ENCODE assay signal across 12 cellular contexts in the genomic region with DNA sequence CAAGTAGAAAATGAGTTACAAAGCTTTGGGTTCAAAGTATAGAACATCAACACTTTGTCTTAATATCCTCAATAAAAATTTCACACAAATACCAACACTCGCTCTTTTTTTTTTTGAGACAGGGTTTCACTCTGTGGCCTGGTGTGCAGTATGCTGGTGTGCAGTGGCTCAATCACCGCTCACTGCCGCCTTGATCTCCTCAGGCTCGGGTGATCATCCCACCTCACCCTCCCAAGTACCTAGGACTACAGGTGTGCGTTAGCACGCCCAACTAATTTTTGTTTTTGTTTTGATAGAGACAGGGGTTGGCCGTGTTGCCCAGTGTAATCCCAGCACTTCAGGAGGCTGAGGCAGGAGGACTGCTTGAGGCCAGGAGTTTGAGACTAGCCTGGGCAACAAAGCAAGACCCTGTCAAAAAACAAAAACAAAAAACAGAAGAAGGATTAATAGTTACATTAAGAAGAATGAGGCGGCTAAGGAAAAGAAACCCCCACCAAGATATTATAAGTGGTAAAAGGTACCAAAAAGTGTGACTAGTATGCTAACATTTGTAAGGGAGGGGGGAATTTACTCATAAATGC. TPM values are rescaled to one million over a fixed set of nuclear protein-coding genes. Genes with fewer than 3 reads are reported as not detected.
DNase-seq lines count a peak whose midpoint lies in the region; ATAC-seq and TF ChIP-seq lines count a peak whose summit lies in the region.
"Had no signal": no experiment of that assay in that cellular context is flagged by ENCODE, and none has a peak within 500 bp of the region (broad histone marks: within the 10 kb centered on the region; RNA-seq: fewer than 3 reads in every experiment).

No MANE protein-coding gene starts in this region.

- no peak overlapping the region for H3K27ac ChIP-seq in CD8-positive, alpha-beta memory T cell (ENCODE audit: low read depth, low read length)
- H3K27ac ChIP-seq in HEK293 (ENCODE audit: extremely low read depth, low read depth, low read length): no peak overlapping the region
- H3K27ac ChIP-seq in ascending aorta: peak overlapping the region; percentile 75 to 78
- H3K27ac ChIP-seq in sigmoid colon: peak overlapping the region; percentile 75 to 99 (median 92)

- H3K4me1 Mint-ChIP-seq in CD8-positive, alpha-beta memory T cell: peaks cover 83 to 95% (median 93%) of the 10 kb centered on the region in 3 donors
- H3K4me1 Mint-ChIP-seq in Calu3 (ENCODE audit: low read depth, unreplicated experiment): no peaks in the 10 kb centered on the region

- no peaks in the 10 kb centered on the region for H3K27me3 ChIP-seq in CD8-positive, alpha-beta memory T cell (ENCODE audit: insufficient read depth, low read length, poor library complexity, severe bottlenecking)
- H3K27me3 ChIP-seq in ascending aorta (no peaks in the 10 kb centered on the region), sigmoid colon (no peaks in the 10 kb centered on the region)

- 73 to 83% methylated on average over 8 of the region's 8 CpGs for WGBS in sigmoid colon, 2 donors

- no peak for TF ChIP-seq POLR2A in sigmoid colon (IDR thresholded peaks at IDR 0.05)

- no peak overlapping the region for H3K4me3 ChIP-seq in CD8-positive, alpha-beta memory T cell (ENCODE audit: low read length)
- H3K4me3 ChIP-seq in HEK293 (ENCODE audit: low read depth, low read length): no peak overlapping the region
- H3K4me3 ChIP-seq in ascending aorta: no peak overlapping the region
- H3K4me3 ChIP-seq in sigmoid colon: no peak overlapping the region

- H3K36me3 Mint-ChIP-seq in CD8-positive, alpha-beta memory T cell: peaks cover 2 to 46% (median 4%) of the 10 kb centered on the region in 3 donors
- H3K36me3 Mint-ChIP-seq in Calu3 (ENCODE audit: insufficient read depth, unreplicated experiment): no peaks in the 10 kb centered on the region

- peak overlapping the region; percentile 7 to 83 (median 54) for H3K4me3 Mint-ChIP-seq in CD8-positive, alpha-beta memory T cell
- H3K4me3 Mint-ChIP-seq in Calu3 (ENCODE audit: low read depth, unreplicated experiment): no peak overlapping the region
- H3K4me3 Mint-ChIP-seq: HFFc6 had no signal

- CTCF ChIA-PET in CD8-positive, alpha-beta memory T cell (lab: Charles Lee): interaction anchor here (1.2 kb wide), 1 partner anchor 22 kb away, joined by 3 read pairs; no protein-coding TSS in a partner anchor
- CTCF ChIA-PET in HEK293 (lab: Yijun Ruan, JAX) (interaction anchor here (0.5 to 1.1 kb wide), 3 partner anchors 13 to 22 kb away, joined by 3 to 6 read pairs (median 5); no protein-coding TSS in a partner anchor), Calu3 (lab: Charles Lee) (no interaction called here)

- peak in 1 of 5 donors; percentile 41 for DNase-seq in CD8-positive, alpha-beta memory T cell
- peak in 1 of 2 donors; percentile 55 for DNase-seq in ascending aorta (ENCODE audit: low spot score in 2 of 2)
- no peak for DNase-seq in sigmoid colon
- no peak for DNase-seq in Calu3
- DNase-seq: activated gamma-delta T cell; cerebellar nuclear complex; HFFc6; NCI-H1105 treated with DMSO at 0.1 percent for 48 hours; stimulated activated CD4-positive, alpha-beta T cell treated with anti-CD3 and anti-CD28 coated beads, Interleukin-4, amount 100 ng/mL, for 4 hours had no signal

- TF ChIP-seq CTCF in HEK293 (tag by site-specific recombination; IDR thresholded peaks at IDR 0.05) (no peak), ascending aorta (IDR thresholded peaks at IDR 0.05) (no peak), sigmoid colon (IDR thresholded peaks at IDR 0.05) (no peak), Calu3 (IDR thresholded peaks at IDR 0.05; ENCODE audit: unreplicated experiment) (no peak)

- intact Hi-C loops in ascending aorta (cut with DNase I): loop anchor here (10.0 kb wide), 1 partner anchor 308 kb away; no protein-coding TSS in a partner anchor
- intact Hi-C loops in sigmoid colon (cut with DNase I): no loop called here
- intact Hi-C loops in Calu3 (cut with micrococcal nuclease; ENCODE audit: unreplicated experiment): no loop called here

- H3K4me1 ChIP-seq in CD8-positive, alpha-beta memory T cell (ENCODE audit: insufficient read depth, low read length): peaks cover 59% of the 10 kb centered on the region
- H3K4me1 ChIP-seq in HEK293 (ENCODE audit: control insufficient read depth, insufficient read depth, low read length) (no peaks in the 10 kb centered on the region; the same call in 1 of the 2 replicates), ascending aorta (peaks cover 12 to 63% of the 10 kb centered on the region in 2 donors), sigmoid colon (peaks cover 0 to 79% (median 76%) of the 10 kb centered on the region in 4 donors)

- H3K36me3 ChIP-seq in CD8-positive, alpha-beta memory T cell (ENCODE audit: insufficient read depth, low read length): no peaks in the 10 kb centered on the region
- H3K36me3 ChIP-seq in HEK293 (ENCODE audit: control insufficient read depth in 2 of 2, insufficient read depth in 1 of 2, low read length in 2 of 2) (no peaks in the 10 kb centered on the region), ascending aorta (no peaks in the 10 kb centered on the region), sigmoid colon (no peaks in the 10 kb centered on the region)

- POLR2A ChIA-PET in CD8-positive, alpha-beta memory T cell (lab: Charles Lee): interaction anchor here (0.8 kb wide), 1 partner anchor 16 kb away, joined by 6 read pairs; no protein-coding TSS in a partner anchor
- POLR2A ChIA-PET in HEK293 (lab: Yijun Ruan, JAX): interaction anchor here (1.8 kb wide), 1 partner anchor 19 kb away, joined by 3 read pairs; no protein-coding TSS in a partner anchor

- no peaks in the 10 kb centered on the region for H3K9me3 Mint-ChIP-seq in CD8-positive, alpha-beta memory T cell
- no peaks in the 10 kb centered on the region for H3K9me3 Mint-ChIP-seq in Calu3 (ENCODE audit: low read depth, unreplicated experiment)
- H3K9me3 Mint-ChIP-seq: HFFc6 had no signal

- H3K9me3 ChIP-seq in CD8-positive, alpha-beta memory T cell (ENCODE audit: low read length): no peaks in the 10 kb centered on the region
- H3K9me3 ChIP-seq in HEK293 (ENCODE audit: control insufficient read depth, insufficient read depth, low read depth, low read length): no peaks in the 10 kb centered on the region
- no peaks in the 10 kb centered on the region for H3K9me3 ChIP-seq in ascending aorta
- no peaks in the 10 kb centered on the region for H3K9me3 ChIP-seq in sigmoid colon

- peaks cover 0 to 1% of the 10 kb centered on the region in 2 donors for H3K27me3 Mint-ChIP-seq in CD8-positive, alpha-beta memory T cell
- no peaks in the 10 kb centered on the region for H3K27me3 Mint-ChIP-seq in Calu3 (ENCODE audit: unreplicated experiment)

- no peak for TF ChIP-seq EP300 in sigmoid colon (IDR thresholded peaks at IDR 0.05)

- ATAC-seq in SK-N-SH treated with all-trans-retinoic acid at 6 μM for 48 hours (no peak), GM21515 (IDR thresholded peaks at IDR 0.05; ENCODE audit: unreplicated experiment) (no peak)

- peak overlapping the region; percentile 62 to 96 (median 88) for H3K27ac Mint-ChIP-seq in CD8-positive, alpha-beta memory T cell
- no peak overlapping the region for H3K27ac Mint-ChIP-seq in Calu3 (ENCODE audit: unreplicated experiment)
- H3K27ac Mint-ChIP-seq: HFFc6 had no signal

- no TSS peak for BruUV-seq in Calu3 (replicated peaks; lab: Mats Ljungman, UMichigan)

TF ChIP-seq in HEK293, 187 proteins besides CTCF, POLR2A, EP300 and RAD21:
- no peak for TF ChIP-seq ZNF548 (tag by site-specific recombination; IDR thresholded peaks at IDR 0.05)
- TF ChIP-seq ZNF121 (tag by site-specific recombination; IDR thresholded peaks at IDR 0.05): peak; percentile 51; the same call in 1 of the 2 replicates
- TF ChIP-seq ZEB2 (tag by site-specific recombination; IDR thresholded peaks at IDR 0.05): no peak
- TF ChIP-seq ZNF155 (tag by site-specific recombination; IDR thresholded peaks at IDR 0.05): no peak
- TF ChIP-seq KLF9 (tag by site-specific recombination; IDR thresholded peaks at IDR 0.05; ENCODE audit: low read depth): no peak

TF ChIP-seq in SK-N-SH treated with all-trans-retinoic acid at 6 μM for 48 hours, 23 proteins besides CTCF, POLR2A, EP300 and RAD21:
- TF ChIP-seq ARNTL (CRISPR knock-in tag; IDR thresholded peaks at IDR 0.05; ENCODE audit: borderline replicate concordance, low read depth): no peak
- no peak for TF ChIP-seq TOX (CRISPR knock-in tag; IDR thresholded peaks at IDR 0.05; ENCODE audit: borderline replicate concordance)
- no peak for TF ChIP-seq TCF4 (CRISPR knock-in tag; IDR thresholded peaks at IDR 0.05; ENCODE audit: borderline replicate concordance)
- no peak for TF ChIP-seq ZC3H10 (CRISPR knock-in tag; IDR thresholded peaks at IDR 0.05)
- no peak for TF ChIP-seq ISL1 (CRISPR knock-in tag; IDR thresholded peaks at IDR 0.05)
- no peak for TF ChIP-seq BACH2 (CRISPR knock-in tag; IDR thresholded peaks at IDR 0.05; ENCODE audit: borderline replicate concordance)
- no peak for TF ChIP-seq PPARA (CRISPR knock-in tag; IDR thresholded peaks at IDR 0.05; ENCODE audit: borderline replicate concordance)
- no peak for TF ChIP-seq ZFP3 (CRISPR knock-in tag; IDR thresholded peaks at IDR 0.05)

RNA-seq across cellular contexts. Expression of gene FNBP1, which starts 20.3 kb away (rescaled TPM):
- 100 to 1,000 TPM; 226 to 230 TPM for total RNA-seq in CD8-positive, alpha-beta memory T cell
- 176 TPM for polyA plus RNA-seq in CD8-positive, alpha-beta memory T cell
- total RNA-seq in ascending aorta: 87.2 TPM
- 100 to 1,000 TPM in 3 of 4 donors, 10 to 100 TPM in 1; 92.8 to 172 (median 104) TPM for total RNA-seq in sigmoid colon
- polyA plus RNA-seq in sigmoid colon: 10 to 100 TPM; 12.5 to 39.0 (median 13.2) TPM
- total RNA-seq in Calu3 (2022): 9.6 and 9.9 TPM in 2 replicates

RNA-seq across cellular contexts. Expression of gene GPR107, which starts 31.1 kb away (rescaled TPM):
- total RNA-seq in CD8-positive, alpha-beta memory T cell: 10 to 100 TPM; 21.3 to 21.4 TPM
- 4.2 TPM for polyA plus RNA-seq in CD8-positive, alpha-beta memory T cell
- total RNA-seq in ascending aorta (37.4 TPM), sigmoid colon (10 to 100 TPM; 18.9 to 27.7 (median 21.6) TPM), Calu3 (2022) (39.9 and 43.4 TPM in 2 replicates)
- 10 to 100 TPM in 1 of 3 donors, 1 to 10 TPM in 2; 3.6 to 34.1 (median 3.7) TPM for polyA plus RNA-seq in sigmoid colon

Comparison
In these comparisons a context has a peak if more than half of its experiments do, and no peak if none do; other contexts are left out.
1. H3K27ac ChIP-seq: peak in ascending aorta (2 of 2) and sigmoid colon (4 of 4); none in CD8-positive, alpha-beta memory T cell (single experiment) and HEK293 (single experiment).